In genomic region chr14:63852817-63853730, GRCh38 we compare ENCODE assay signal across 8 cellular contexts. TPM values are rescaled to one million over a fixed set of nuclear protein-coding genes. Genes with fewer than 3 reads are reported as not detected.
DNase-seq lines count a peak whose midpoint lies in the region; ATAC-seq and TF ChIP-seq lines count a peak whose summit lies in the region.

Gene SYNE2, plus strand, starts transcription at chr14:63853004. Its CDS starts 56,145 bp downstream, at chr14:63909149.

- CTCF ChIA-PET in T-cell (lab: Charles Lee): interaction anchor here in 1 of 2 donors (0.5 to 3.0 kb wide), 6 partner anchors 11 to 195 kb away, joined by 3 to 16 read pairs (median 6); no protein-coding TSS in a partner anchor

- H3K4me3 Mint-ChIP-seq in T-cell: peak within 1 kb of the TSS; percentile 91 to 97 (median 97)

- peak within 1 kb of the TSS; percentile 55 for H3K27ac ChIP-seq in adipose tissue (ENCODE audit: low read depth, low read length)
- peak within 1 kb of the TSS; percentile 94 for H3K27ac ChIP-seq in psoas muscle
- H3K27ac ChIP-seq in urinary bladder (ENCODE audit: low read depth): peak within 1 kb of the TSS; percentile 89

- DNase-seq in GM03348 (ENCODE audit: low spot score): peak; percentile 93
- peak; percentile 26 to 38 for DNase-seq in Kasumi-1 (lab: John Stamatoyannopoulos, UW)
- peak; percentile 61 to 86 (median 79) for DNase-seq in T-cell
- peak; percentile 82 for DNase-seq in left cardiac atrium
- peak; percentile 77 to 87 for DNase-seq in psoas muscle

- H3K4me1 ChIP-seq in psoas muscle (peaks cover 22% of the 10 kb centered on the region), urinary bladder (ENCODE audit: insufficient read depth) (peaks cover 1% of the 10 kb centered on the region)

- TF ChIP-seq CTCF in psoas muscle (IDR thresholded peaks at IDR 0.05): peak; percentile 37

- H3K36me3 ChIP-seq in psoas muscle (ENCODE audit: insufficient read depth in 1 of 2, low read depth in 1 of 2) (no peaks in the 10 kb centered on the region), urinary bladder (ENCODE audit: insufficient read depth) (no peaks in the 10 kb centered on the region)

- H3K27ac Mint-ChIP-seq in T-cell: peak within 1 kb of the TSS; percentile 89 to 94

- POLR2A ChIA-PET in T-cell (lab: Charles Lee): interaction anchor here (0.6 to 4.4 kb wide), 3 partner anchors 11 to 116 kb away, joined by 3 to 19 read pairs (median 3); no protein-coding TSS in a partner anchor

- H3K4me3 ChIP-seq in psoas muscle (peak within 1 kb of the TSS; percentile 88), urinary bladder (ENCODE audit: low read depth, low read length) (peak within 1 kb of the TSS; percentile 86)

- H3K27me3 ChIP-seq in psoas muscle (ENCODE audit: insufficient read depth in 3 of 3, low read length in 2 of 3): no peaks in the 10 kb centered on the region

- ATAC-seq in GM21786 (IDR thresholded peaks at IDR 0.05; ENCODE audit: unreplicated experiment) (peak; percentile 76), T-cell (replicated peaks in 1 of 4) (peak; percentile 85 to 89 (median 88)), left cardiac atrium (peak; percentile 93 to 95), psoas muscle (peak; percentile 92 to 96 (median 94))

- intact Hi-C loops in left cardiac atrium (cut with DNase I): loop anchor here in 1 of 2 donors (10.0 kb wide), 1 partner anchor 102 kb away; no protein-coding TSS in a partner anchor
- intact Hi-C loops in psoas muscle (cut with DNase I): loop anchor here in 1 of 2 donors (5.0 kb wide), 3 partner anchors 44 to 99 kb away; no protein-coding TSS in a partner anchor

- H3K4me1 Mint-ChIP-seq in T-cell: peaks cover 39 to 43% (median 40%) of the 10 kb centered on the region in 3 donors

- H3K9me3 Mint-ChIP-seq in T-cell: no peaks in the 10 kb centered on the region

- 1% methylated on average over 90 to 123 of the region's 123 CpGs for WGBS in adipose tissue, 3 donors
- WGBS in psoas muscle, 3 donors: 0 to 1% (median 1%) methylated on average over 52 to 123 of the region's 123 CpGs
- under 1% methylated on average over 123 of the region's 123 CpGs for WGBS in urinary bladder

- no peaks in the 10 kb centered on the region for H3K27me3 Mint-ChIP-seq in T-cell

- H3K36me3 Mint-ChIP-seq in T-cell: peaks cover 14% of the 10 kb centered on the region

- H3K9me3 ChIP-seq in psoas muscle: no peaks in the 10 kb centered on the region

RNA-seq across cellular contexts. Expression of gene SYNE2, which starts in this region (rescaled TPM):
- total RNA-seq in T-cell: 100 to 1,000 TPM; 150 to 321 (median 229) TPM
- polyA plus RNA-seq in adipose tissue: 10 to 100 TPM; 25.3 to 39.6 (median 32.3) TPM
- 100 to 1,000 TPM in 1 of 2 donors, 10 to 100 TPM in 1; 96.3 to 173 TPM for total RNA-seq in left cardiac atrium
- 100 to 1,000 TPM in 3 of 4 donors, 10 to 100 TPM in 1; 78.3 to 239 (median 152) TPM for total RNA-seq in psoas muscle
- 100 to 1,000 TPM in 2 of 3 donors, 10 to 100 TPM in 1; 23.0 to 188 (median 101) TPM for polyA plus RNA-seq in psoas muscle
- total RNA-seq in urinary bladder: 102 TPM
- polyA plus RNA-seq in urinary bladder: 33.5 TPM

Comparison
In these comparisons a context has a peak if more than half of its experiments do, and no peak if none do; other contexts are left out.
1. Peak in every context shown above with its lines: DNase-seq, ATAC-seq, H3K4me3 ChIP-seq and H3K27ac ChIP-seq.
2. DNase-seq: peak in every context shown above with its lines; median percentile 93 in GM03348; 82 in left cardiac atrium; 82 in psoas muscle; 79 in T-cell; 32 in Kasumi-1.